In the genomic region with DNA sequence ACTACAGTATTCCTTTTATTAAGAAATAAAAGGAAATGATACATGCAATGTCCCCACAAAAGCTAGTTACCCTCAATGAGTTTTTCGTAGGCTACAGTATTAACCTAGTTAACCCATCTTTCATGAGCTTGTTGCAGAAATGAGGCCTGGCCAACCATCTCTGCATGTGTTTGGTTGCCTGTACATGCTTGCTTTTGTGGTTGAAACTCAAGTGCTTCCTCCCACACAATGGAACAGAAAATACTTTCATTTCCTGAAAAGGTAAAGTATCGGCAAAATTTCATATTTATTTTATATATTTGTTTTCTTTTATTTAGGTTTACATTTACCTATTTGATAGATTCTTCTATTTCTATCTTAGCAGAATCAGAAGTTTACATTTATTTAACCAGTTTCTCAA, we compare ENCODE assay signal across 12 cellular contexts.
A peak's percentile ranks its signal among the peaks of the same experiment; 100 is the strongest.
DNase-seq lines count a peak whose midpoint lies in the region; ATAC-seq and TF ChIP-seq lines count a peak whose summit lies in the region.
"Had no signal": no experiment of that assay in that cellular context is flagged by ENCODE, and none has a peak within 500 bp of the region (broad histone marks: within the 10 kb centered on the region; RNA-seq: fewer than 3 reads in every experiment).

No MANE protein-coding gene starts in this region.

- no peaks in the 10 kb centered on the region for H3K4me1 Mint-ChIP-seq in CD4-positive, alpha-beta memory T cell
- H3K4me1 Mint-ChIP-seq: T-helper 17 cell had no signal

- H3K36me3 ChIP-seq in OCI-LY3 (replicated peaks; ENCODE audit: low read depth, low read length) = no peaks in the 10 kb centered on the region
- no peaks in the 10 kb centered on the region for H3K36me3 ChIP-seq in brain microvascular endothelial cell (replicated peaks)
- H3K36me3 ChIP-seq in CD4-positive, alpha-beta memory T cell (ENCODE audit: insufficient read depth, low read length) = no peaks in the 10 kb centered on the region

- DNase-seq in foreskin fibroblast (no peak), brain microvascular endothelial cell (no peak), Right ventricle myocardium superior (no peak)
- no peak for DNase-seq in CD4-positive, alpha-beta memory T cell
- DNase-seq: DMS79 treated with DMSO at 0.1 percent for 48 hours; NCI-H2081 treated with DMSO at 0.1 percent for 48 hours; stimulated activated CD4-positive, alpha-beta T cell treated with anti-CD3 and anti-CD28 coated beads, Interleukin-12 subunit alpha, Interleukin-12 subunit beta, amount 100 ng/mL, for 4 hours; T-helper 17 cell had no signal

- peaks cover 14% of the 10 kb centered on the region for H3K4me1 ChIP-seq in OCI-LY3 (ENCODE audit: low read length)
- no peaks in the 10 kb centered on the region for H3K4me1 ChIP-seq in CD4-positive, alpha-beta memory T cell (ENCODE audit: insufficient read depth, low read length)

- H3K9ac ChIP-seq in OCI-LY3 (ENCODE audit: low read length) = no peak overlapping the region

- no peak overlapping the region for H3K4me3 Mint-ChIP-seq in CD4-positive, alpha-beta memory T cell
- H3K4me3 Mint-ChIP-seq: T-helper 17 cell had no signal

- no peaks in the 10 kb centered on the region for H4K20me1 ChIP-seq in OCI-LY3 (ENCODE audit: insufficient read depth, low read length)

- POLR2A ChIA-PET in CD4-positive, alpha-beta memory T cell (lab: Charles Lee; ENCODE audit: partially characterized antibody) = no interaction called here

- H3K9me3 Mint-ChIP-seq in CD4-positive, alpha-beta memory T cell = peaks cover 0 to 4% (median under 1%) of the 10 kb centered on the region in 8 donors

- in situ Hi-C loops in brain microvascular endothelial cell (cut with HindIII; ENCODE audit: low pct_ligation_motif_present, low sequenced_read_pairs) = no loop called here

- H3K27me3 ChIP-seq in OCI-LY3 (ENCODE audit: low read depth, low read length) (peaks cover 13% of the 10 kb centered on the region; the same call in 1 of the 2 replicates), brain microvascular endothelial cell (replicated peaks) (no peaks in the 10 kb centered on the region)
- no peaks in the 10 kb centered on the region for H3K27me3 ChIP-seq in CD4-positive, alpha-beta memory T cell (ENCODE audit: insufficient read depth, low read length)

- peaks cover 0 to 2% of the 10 kb centered on the region in 2 donors for H3K27me3 Mint-ChIP-seq in CD4-positive, alpha-beta memory T cell
- H3K27me3 Mint-ChIP-seq: T-helper 17 cell had no signal

- no peak for TF ChIP-seq CTCF in OCI-LY3 (IDR thresholded peaks at IDR 0.05; ENCODE audit: low read depth, low read length)
- no peak for TF ChIP-seq CTCF in foreskin fibroblast (IDR thresholded peaks at IDR 0.05; ENCODE audit: low read depth, low read length)
- TF ChIP-seq CTCF in brain microvascular endothelial cell (IDR thresholded peaks at IDR 0.05; ENCODE audit: low read depth, low read length, missing control alignments) = no peak

- H3K9me3 ChIP-seq in OCI-LY3 (ENCODE audit: insufficient read depth, low read length) = no peaks in the 10 kb centered on the region
- H3K9me3 ChIP-seq in CD4-positive, alpha-beta memory T cell (ENCODE audit: control insufficient read depth in 1 of 2, low read length in 2 of 2) = no peaks in the 10 kb centered on the region

- H3K27ac Mint-ChIP-seq in CD4-positive, alpha-beta memory T cell = no peak overlapping the region
- H3K27ac Mint-ChIP-seq: T-helper 17 cell had no signal

- H3K79me2 ChIP-seq in OCI-LY3 (ENCODE audit: low read length) = no peaks in the 10 kb centered on the region

- no peak overlapping the region for H2AFZ ChIP-seq in OCI-LY3 (ENCODE audit: low read depth, low read length)

- no peak overlapping the region for H3K27ac ChIP-seq in OCI-LY3 (ENCODE audit: low read length)
- H3K27ac ChIP-seq in brain microvascular endothelial cell = no peak overlapping the region
- no peak overlapping the region for H3K27ac ChIP-seq in CD4-positive, alpha-beta memory T cell (ENCODE audit: low read depth, low read length)

- peak overlapping the region; percentile 31 for H3K4me2 ChIP-seq in OCI-LY3 (ENCODE audit: low read length)

- ATAC-seq in GM18520 (IDR thresholded peaks at IDR 0.05; ENCODE audit: unreplicated experiment) (peak; percentile 93), GM21526 (IDR thresholded peaks at IDR 0.05; ENCODE audit: low FRiP score, unreplicated experiment) (peak; percentile 100), HG03135 (IDR thresholded peaks at IDR 0.05; ENCODE audit: unreplicated experiment) (peak; percentile 100), Right ventricle myocardium superior (ENCODE audit: poor library complexity) (no peak)
- ATAC-seq: T-helper 17 cell had no signal

- CTCF ChIA-PET in CD4-positive, alpha-beta memory T cell (lab: Charles Lee; ENCODE audit: partially characterized antibody) = no interaction called here

- no peaks in the 10 kb centered on the region for H3K36me3 Mint-ChIP-seq in CD4-positive, alpha-beta memory T cell

- intact Hi-C loops in Right ventricle myocardium superior (cut with DNase I) = no loop called here
- intact Hi-C loops in CD4-positive, alpha-beta memory T cell (cut with micrococcal nuclease) = no loop called here

- H3K4me3 ChIP-seq in OCI-LY3 (ENCODE audit: low read length) = peak overlapping the region; percentile 31
- H3K4me3 ChIP-seq in foreskin fibroblast (ENCODE audit: low read depth in 1 of 2, low read length in 2 of 2) = no peak overlapping the region
- H3K4me3 ChIP-seq in brain microvascular endothelial cell (ENCODE audit: low read depth, low read length) = no peak overlapping the region
- H3K4me3 ChIP-seq in CD4-positive, alpha-beta memory T cell (ENCODE audit: low read length in 2 of 2) = no peak overlapping the region
